Comparison of ENCODE assay signal across 10 cellular contexts in genomic region chr5:124888050-124888506, GRCh38.
DNase-seq lines count a peak whose midpoint lies in the region; ATAC-seq and TF ChIP-seq lines count a peak whose summit lies in the region.
"Had no signal": no experiment of that assay in that cellular context is flagged by ENCODE, and none has a peak within 500 bp of the region (broad histone marks: within the 10 kb centered on the region; RNA-seq: fewer than 3 reads in every experiment).

No MANE protein-coding gene starts in this region.

- H3K27me3 ChIP-seq in WERI-Rb-1 (ENCODE audit: insufficient read depth, low read depth, severe bottlenecking) (no peaks in the 10 kb centered on the region), mesenchymal stem cell (ENCODE audit: control insufficient read depth in 1 of 2, insufficient read depth in 1 of 2, low read length in 2 of 2) (no peaks in the 10 kb centered on the region), MG63 (no peaks in the 10 kb centered on the region)

- CTCF ChIA-PET in Calu3 (lab: Charles Lee), result interaction anchor here (0.6 to 1.6 kb wide), 6 partner anchors 9 to 521 kb away, joined by 3 to 5 read pairs (median 4); no protein-coding TSS in a partner anchor

- no peak overlapping the region for H2AK5ac ChIP-seq in mesenchymal stem cell (ENCODE audit: low read length, severe bottlenecking)

- TF ChIP-seq CTCF in Calu3 (IDR thresholded peaks at IDR 0.05; ENCODE audit: unreplicated experiment), result no peak
- TF ChIP-seq CTCF in WERI-Rb-1 (IDR thresholded peaks at IDR 0.05; ENCODE audit: low read depth, low read length), result peak; percentile 40; the same call in 1 of the 2 replicates

- H3K27ac ChIP-seq in WERI-Rb-1 (no peak overlapping the region), mesenchymal stem cell (ENCODE audit: low read length, poor library complexity, severe bottlenecking) (peak overlapping the region; percentile 92)
- H3K27ac ChIP-seq: skin epidermis had no signal

- no peak overlapping the region for H3K23ac ChIP-seq in mesenchymal stem cell (ENCODE audit: low read length in 2 of 2)

- H2BK120ac ChIP-seq in mesenchymal stem cell (ENCODE audit: low read depth, low read length), result no peak overlapping the region

- WGBS in mesenchymal stem cell, result 40% methylated on average over 5 of the region's 6 CpGs

- H3K79me1 ChIP-seq in mesenchymal stem cell (replicated peaks; ENCODE audit: low read length, poor library complexity, severe bottlenecking), result no peaks in the 10 kb centered on the region

- H3K4me3 Mint-ChIP-seq in Calu3 (ENCODE audit: low read depth, unreplicated experiment), result peak overlapping the region; percentile 55
- H3K4me3 Mint-ChIP-seq: activated CD8-positive, alpha-beta T cell treated with anti-CD3 and anti-CD28 coated beads, Interleukin-2, amount 10 ng/mL, durations not matched to agents 7 days and 5 days had no signal

- no TSS peak for BruUV-seq in Calu3 (replicated peaks; lab: Mats Ljungman, UMichigan)

- H3K18ac ChIP-seq in mesenchymal stem cell (ENCODE audit: low read depth in 1 of 2, low read length in 2 of 2), result peak overlapping the region; percentile 70 to 74

- no peak overlapping the region for H2BK12ac ChIP-seq in mesenchymal stem cell (ENCODE audit: low read length in 2 of 2)

- H4K8ac ChIP-seq in mesenchymal stem cell (ENCODE audit: low read length), result no peak overlapping the region

- no peak overlapping the region for H4K91ac ChIP-seq in mesenchymal stem cell (ENCODE audit: low read length)

- H3K27ac Mint-ChIP-seq in Calu3 (ENCODE audit: unreplicated experiment), result peak overlapping the region; percentile 88
- H3K27ac Mint-ChIP-seq: activated CD8-positive, alpha-beta T cell treated with anti-CD3 and anti-CD28 coated beads, Interleukin-2, amount 10 ng/mL, durations not matched to agents 7 days and 5 days had no signal

- H3K14ac ChIP-seq in mesenchymal stem cell (ENCODE audit: low read length in 2 of 2), result no peak overlapping the region

- no peak overlapping the region for H2BK15ac ChIP-seq in mesenchymal stem cell (ENCODE audit: low read depth, poor library complexity, severe bottlenecking)

- H3K4me1 Mint-ChIP-seq in Calu3 (ENCODE audit: low read depth, unreplicated experiment), result peaks cover 22% of the 10 kb centered on the region

- H3K4me2 ChIP-seq in mesenchymal stem cell (ENCODE audit: low read length, poor library complexity, severe bottlenecking), result peak overlapping the region; percentile 71

- H2AFZ ChIP-seq in mesenchymal stem cell (ENCODE audit: low read depth, low read length), result peak overlapping the region; percentile 63

- peaks cover 11% of the 10 kb centered on the region for H3K9me3 ChIP-seq in WERI-Rb-1 (ENCODE audit: severe bottlenecking)
- no peaks in the 10 kb centered on the region for H3K9me3 ChIP-seq in mesenchymal stem cell (ENCODE audit: control insufficient read depth, low read length)
- no peaks in the 10 kb centered on the region for H3K9me3 ChIP-seq in MG63

- in situ Hi-C loops in KBM-7 (cut with MboI; ENCODE audit: low pct_unique_long_range_greater_than_20kb, low sequenced_read_pairs), result no loop called here

- no peaks in the 10 kb centered on the region for H3K9me3 Mint-ChIP-seq in Calu3 (ENCODE audit: low read depth, unreplicated experiment)

- no peak for ATAC-seq in HG02884 (IDR thresholded peaks at IDR 0.05; ENCODE audit: unreplicated experiment)
- ATAC-seq: activated CD8-positive, alpha-beta T cell treated with anti-CD3 and anti-CD28 coated beads, Interleukin-2, amount 10 ng/mL, durations not matched to agents 7 days and 5 days had no signal

- H3K4ac ChIP-seq in mesenchymal stem cell (ENCODE audit: low read depth in 1 of 2, low read length in 2 of 2), result no peak overlapping the region

- DNase-seq in Calu3, result peak; percentile 70
- DNase-seq in NCI-H1092 (lab: John Stamatoyannopoulos, UW), result peak; percentile 1
- peak; percentile 55 for DNase-seq in WERI-Rb-1
- DNase-seq in mesenchymal stem cell, result no peak
- DNase-seq in MG63, result no peak
- DNase-seq in DMS153 treated with DMSO at 0.1 percent for 48 hours (lab: John Stamatoyannopoulos, UW; ENCODE audit: unreplicated experiment), result no peak
- no peak for DNase-seq in KBM-7
- DNase-seq: activated CD8-positive, alpha-beta T cell treated with anti-CD3 and anti-CD28 coated beads, Interleukin-2, amount 10 ng/mL, durations not matched to agents 7 days and 5 days had no signal

- peak overlapping the region; percentile 77 for H2BK5ac ChIP-seq in mesenchymal stem cell (ENCODE audit: low read depth, low read length, poor library complexity, severe bottlenecking)

- H3K36me3 ChIP-seq in WERI-Rb-1, result no peaks in the 10 kb centered on the region
- no peaks in the 10 kb centered on the region for H3K36me3 ChIP-seq in mesenchymal stem cell (ENCODE audit: control insufficient read depth in 1 of 2, insufficient read depth in 2 of 2, low read depth in 1 of 2, low read length in 2 of 2)
- no peaks in the 10 kb centered on the region for H3K36me3 ChIP-seq in MG63

- no peak overlapping the region for H3K9ac ChIP-seq in mesenchymal stem cell (ENCODE audit: low read length)

- H3K4me3 ChIP-seq in WERI-Rb-1 (ENCODE audit: low read depth, low read length) (peak overlapping the region; percentile 6; the same call in 1 of the 2 replicates), mesenchymal stem cell (ENCODE audit: insufficient read depth in 1 of 2, low read depth in 1 of 2, low read length in 2 of 2) (no peak overlapping the region), MG63 (no peak overlapping the region)
- H3K4me3 ChIP-seq: skin epidermis had no signal

- H3K4me1 ChIP-seq in mesenchymal stem cell (ENCODE audit: control insufficient read depth, insufficient read depth, low read depth, low read length), result peaks cover 2% of the 10 kb centered on the region

- H3K27me3 Mint-ChIP-seq in Calu3 (ENCODE audit: unreplicated experiment), result no peaks in the 10 kb centered on the region

- H3K36me3 Mint-ChIP-seq in Calu3 (ENCODE audit: insufficient read depth, unreplicated experiment), result peaks cover 6% of the 10 kb centered on the region

- intact Hi-C loops in Calu3 (cut with micrococcal nuclease; ENCODE audit: unreplicated experiment), result loop anchor here (2.0 to 5.0 kb wide), 3 partner anchors 66 to 226 kb away; no protein-coding TSS in a partner anchor

Comparison
In these comparisons a context has a peak if more than half of its experiments do, and no peak if none do; other contexts are left out.
1. DNase-seq: peak in Calu3 (single experiment), NCI-H1092 (single experiment) and WERI-Rb-1 (single experiment); none in mesenchymal stem cell (single experiment), MG63 (single experiment), DMS153 treated with DMSO at 0.1 percent for 48 hours (single experiment) and KBM-7 (single experiment).